Comparison of ENCODE assay signal across 8 cellular contexts in the genomic region with DNA sequence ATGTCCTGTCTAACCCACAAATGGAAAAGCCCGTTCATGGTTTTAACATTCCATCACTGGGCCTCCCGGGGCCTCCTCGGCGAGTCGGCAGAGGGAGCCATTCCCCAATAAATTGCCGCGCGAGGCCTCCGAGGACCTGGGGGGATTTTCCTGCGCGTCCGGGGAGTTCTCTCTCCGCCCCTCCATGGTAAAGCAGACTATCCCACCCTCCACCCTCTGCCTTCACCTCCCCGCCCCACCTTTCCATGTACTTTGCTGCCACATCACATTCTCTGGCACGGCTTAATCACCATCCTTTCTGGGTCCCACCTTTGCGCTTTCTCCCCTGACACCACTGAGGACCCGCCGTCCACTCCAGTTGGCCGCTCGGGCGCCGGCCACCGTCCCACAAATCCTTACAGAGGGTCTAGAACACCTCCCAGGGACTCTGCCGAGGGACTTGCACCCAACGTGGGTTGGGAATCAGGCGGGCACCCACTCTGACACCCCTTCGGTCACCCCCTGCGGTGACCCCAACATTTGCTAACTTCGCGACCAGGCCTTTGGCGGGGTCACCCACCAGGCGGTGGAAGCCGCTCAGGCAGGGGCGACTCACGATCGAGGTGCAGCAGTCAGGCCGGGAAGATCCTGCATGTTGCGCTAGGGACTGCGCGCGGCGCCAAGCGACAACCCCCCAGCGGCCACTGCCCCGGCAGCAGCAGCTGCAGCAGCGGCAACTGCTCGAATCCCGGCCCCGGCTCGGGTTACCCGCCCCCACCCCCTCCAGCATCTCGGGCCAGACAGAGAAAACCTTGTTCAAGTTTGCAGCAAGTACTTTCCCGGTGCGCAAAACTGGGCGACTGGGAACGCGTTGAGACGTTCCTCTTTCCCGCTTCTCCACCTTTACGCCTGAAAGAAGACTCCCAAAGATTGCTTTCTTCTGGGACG. TPM values are rescaled to one million over a fixed set of nuclear protein-coding genes. Genes with fewer than 3 reads are reported as not detected.
DNase-seq lines count a peak whose midpoint lies in the region; ATAC-seq, FAIRE-seq and TF ChIP-seq lines count a peak whose summit lies in the region.

TSS of gene MEGF10 (plus strand) at position 778 of the 927 bp plus-strand sequence. CDS start 40,513 bp downstream, outside the sequence.

- peak within 1 kb of the TSS; percentile 76; the same call in 1 of the 2 replicates for H2BK15ac ChIP-seq in H1 (ENCODE audit: low read length)

- H3K14ac ChIP-seq in H1 (ENCODE audit: insufficient read length): no peak within 1 kb of the TSS

- H3K23me2 ChIP-seq in H1 (ENCODE audit: low read depth, low read length): peaks cover 13% of the 10 kb centered on the region

- CTCF ChIA-PET in H1 (lab: Charles Lee; ENCODE audit: partially characterized antibody): interaction anchor here (0.6 to 2.0 kb wide), 9 partner anchors 13 to 200 kb away, joined by 3 to 8 read pairs (median 3); no protein-coding TSS in a partner anchor

- peaks cover 0 to 10% (median 0%) of the 10 kb centered on the region in 4 donors for H3K4me1 ChIP-seq in Peyer's patch
- peaks cover 1 to 21% (median 11%) of the 10 kb centered on the region in 4 experiments; a peak in 5 of 7 replicates for H3K4me1 ChIP-seq in H1 (replicated peaks in 1 of 4; ENCODE audit: control insufficient read depth in 3 of 4, insufficient read depth in 4 of 4, low read length in 3 of 4)
- peaks cover 0 to 14% (median 11%) of the 10 kb centered on the region in 4 donors for H3K4me1 ChIP-seq in transverse colon

- H4K91ac ChIP-seq in H1 (replicated peaks; ENCODE audit: insufficient read length, low read length): peak within 1 kb of the TSS; percentile 83

- H3K27me3 ChIP-seq in Peyer's patch (no peaks in the 10 kb centered on the region), H1 (replicated peaks in 1 of 4; ENCODE audit: control insufficient read depth in 3 of 4, extremely low read depth in 1 of 4, insufficient read depth in 3 of 4, low read length in 3 of 4) (no peaks in the 10 kb centered on the region), transverse colon (peaks cover 33% of the 10 kb centered on the region)

- no peak for TF ChIP-seq POLR2A in Peyer's patch (IDR thresholded peaks at IDR 0.05)
- peak in 1 of 2 experiments; percentile 64; a peak in 1 of 3 replicates for TF ChIP-seq POLR2A in H1 (IDR thresholded peaks at IDR 0.05; ENCODE audit: control extremely low read depth in 1 of 2, low read depth in 2 of 2, low read length in 2 of 2)
- no peak for TF ChIP-seq POLR2A in transverse colon (IDR thresholded peaks at IDR 0.05)

- intact Hi-C loops in transverse colon (cut with DNase I; ENCODE audit: low total_unique reads): no loop called here

- peak within 1 kb of the TSS; percentile 29; the same call in 1 of the 2 replicates for H2BK5ac ChIP-seq in H1 (ENCODE audit: low read depth, low read length)

- no peak for ATAC-seq in memory B cell (ENCODE audit: low read depth)

- no peak within 1 kb of the TSS for H3K4ac ChIP-seq in H1 (replicated peaks; ENCODE audit: insufficient read length, low read depth, low read length)

- peak; percentile 75 for TF ChIP-seq CTCF in GM20000 (IDR thresholded peaks at IDR 0.05; ENCODE audit: extremely low read depth, missing control alignments)
- peak in 4 of 6 experiments; percentile 31 to 59 (median 52) for TF ChIP-seq CTCF in Peyer's patch (IDR thresholded peaks at IDR 0.05)
- peak; percentile 70 to 76 (median 70) for TF ChIP-seq CTCF in H1 (IDR thresholded peaks at IDR 0.05; ENCODE audit: control extremely low read depth in 1 of 3, insufficient read depth in 1 of 3, low read depth in 1 of 3, low read length in 3 of 3)
- peak; percentile 43 to 59 (median 51) for TF ChIP-seq CTCF in transverse colon (IDR thresholded peaks at IDR 0.05)

- H3K4me3 ChIP-seq in Peyer's patch: peak within 1 kb of the TSS in 2 of 4 donors; percentile 36 to 40
- H3K4me3 ChIP-seq in H1 (ENCODE audit: extremely low read depth in 1 of 4, insufficient read depth in 2 of 4, low read depth in 3 of 4, low read length in 4 of 4): peak within 1 kb of the TSS; percentile 61 to 95 (median 92)
- H3K4me3 ChIP-seq in transverse colon: peak within 1 kb of the TSS in 3 of 4 donors; percentile 14 to 47 (median 21)

- TF ChIP-seq EP300 in H1 (IDR thresholded peaks at IDR 0.05; ENCODE audit: borderline replicate concordance in 1 of 2, low read depth in 2 of 2, low read length in 2 of 2): no peak; a peak in 1 of 3 replicates
- no peak for TF ChIP-seq EP300 in transverse colon (IDR thresholded peaks at IDR 0.05; ENCODE audit: low read depth)

- H3K27ac ChIP-seq in Peyer's patch: no peak within 1 kb of the TSS
- no peak within 1 kb of the TSS; the same call in 1 of the 2 replicates for H3K27ac ChIP-seq in H1 (ENCODE audit: low read depth, low read length)
- no peak within 1 kb of the TSS for H3K27ac ChIP-seq in transverse colon

- H3K9me3 Mint-ChIP-seq in memory B cell: peaks cover 3% of the 10 kb centered on the region

- POLR2A ChIA-PET in H1 (lab: Charles Lee; ENCODE audit: partially characterized antibody): interaction anchor here (1.5 kb wide), 1 partner anchor 513 kb away, joined by 4 read pairs; no protein-coding TSS in a partner anchor

- no peak within 1 kb of the TSS for H2BK12ac ChIP-seq in H1 (ENCODE audit: low read depth, low read length)

- peak within 1 kb of the TSS; percentile 17 for H3K56ac ChIP-seq in H1 (replicated peaks; ENCODE audit: insufficient read length, low read depth, low read length)

- peak within 1 kb of the TSS; percentile 61 for H2BK120ac ChIP-seq in H1 (replicated peaks; ENCODE audit: low read depth, low read length)

- peak within 1 kb of the TSS; percentile 22 for H3K4me3 Mint-ChIP-seq in memory B cell

- peak within 1 kb of the TSS; percentile 91 for H4K8ac ChIP-seq in H1 (ENCODE audit: extremely low read depth, insufficient read depth, low read length)

- FAIRE-seq in H1 (lab: Jason Lieb, UNC): peak; percentile 24

- no peaks in the 10 kb centered on the region for H3K79me1 ChIP-seq in H1 (ENCODE audit: low read depth, low read length)

- peak within 1 kb of the TSS; percentile 79 for H3K18ac ChIP-seq in H1 (ENCODE audit: extremely low read depth, low read length)

- H3K27ac Mint-ChIP-seq in memory B cell: no peak within 1 kb of the TSS

- H3K79me2 ChIP-seq in H1 (ENCODE audit: control insufficient read depth in 1 of 2, insufficient read depth in 2 of 2, low read length in 2 of 2): peaks cover 0 to 43% of the 10 kb centered on the region in 2 experiments; a peak in 3 of 4 replicates

- peaks cover 29% of the 10 kb centered on the region for H3K27me3 Mint-ChIP-seq in memory B cell

- H3K36me3 Mint-ChIP-seq in memory B cell: no peaks in the 10 kb centered on the region

- H2AK5ac ChIP-seq in H1 (ENCODE audit: low read depth, low read length): no peak within 1 kb of the TSS

- H3K9me3 ChIP-seq in Peyer's patch (no peaks in the 10 kb centered on the region), H1 (ENCODE audit: insufficient read depth in 2 of 2, low read depth in 1 of 2, low read length in 1 of 2) (peaks cover 0 to 6% of the 10 kb centered on the region in 2 experiments; a peak in 1 of 4 replicates), transverse colon (no peaks in the 10 kb centered on the region)

- H3K4me2 ChIP-seq in H1 (ENCODE audit: insufficient read depth in 1 of 2, low read depth in 2 of 2, low read length in 2 of 2): peak within 1 kb of the TSS; percentile 85 to 86

- no peak within 1 kb of the TSS for H2BK20ac ChIP-seq in H1 (ENCODE audit: low read length)

- H3K36me3 ChIP-seq in Peyer's patch: no peaks in the 10 kb centered on the region
- no peaks in the 10 kb centered on the region for H3K36me3 ChIP-seq in H1 (ENCODE audit: control insufficient read depth in 2 of 4, insufficient read depth in 4 of 4, low read length in 3 of 4)
- no peaks in the 10 kb centered on the region for H3K36me3 ChIP-seq in transverse colon

- peaks cover 7% of the 10 kb centered on the region for H3K4me1 Mint-ChIP-seq in memory B cell

- WGBS in H1 (ENCODE audit: extremely low coverage in 1 of 2, insufficient coverage in 1 of 2, insufficient read length in 1 of 2, insufficient replicate concordance in 2 of 2, low coverage in 1 of 2, low lambda C conversion rate in 2 of 2, missing lambda C conversion rate in 1 of 2), 2 experiments: 4% methylated on average over 35 of the region's 61 CpGs; no CpG with 5 or more reads in 1 of the 2 experiments
- WGBS in transverse colon (ENCODE audit: low coverage in 1 of 2), 2 donors: 0 to 8% methylated on average over 11 to 55 of the region's 61 CpGs

- peak within 1 kb of the TSS; percentile 98 for H2AFZ ChIP-seq in H1 (ENCODE audit: low read length)

- peak; percentile 87 to 90 for TF ChIP-seq RAD21 in H1 (IDR thresholded peaks at IDR 0.05 in 1 of 2, conservative IDR thresholded peaks at IDR 0.05 in 1 of 2; ENCODE audit: low read depth in 2 of 2, low read length in 2 of 2)

- in situ Hi-C loops in transverse colon (cut with MboI; ENCODE audit: low pct_ligation_motif_present in 1 of 4, low pct_unique_long_range_greater_than_20kb in 1 of 4, low sequenced_read_pairs in 3 of 4): loop anchor here in 1 of 4 donors (10.0 kb wide), 1 partner anchor 195 kb away; no protein-coding TSS in a partner anchor

- no peak within 1 kb of the TSS for H3K23ac ChIP-seq in H1 (ENCODE audit: insufficient read length)

- no peaks in the 10 kb centered on the region for H4K20me1 ChIP-seq in H1 (replicated peaks in 1 of 2; ENCODE audit: control insufficient read depth in 1 of 2, insufficient read depth in 2 of 2, low read length in 2 of 2)

- peak within 1 kb of the TSS; percentile 65 for H4K5ac ChIP-seq in H1 (ENCODE audit: insufficient read length, low read depth, low read length)

- peak within 1 kb of the TSS; percentile 52 to 80 (median 72) for H3K9ac ChIP-seq in H1 (replicated peaks in 1 of 4; ENCODE audit: extremely low read depth in 1 of 4, low read depth in 3 of 4, low read length in 3 of 4)

- DNase-seq in CD1c-positive myeloid dendritic cell (ENCODE audit: extremely low spot score) (peak; percentile 8), GM20000 (ENCODE audit: low spot score) (peak; percentile 70), Peyer's patch (peak in 2 of 3 donors; percentile 53 to 57), H1 (ENCODE audit: low read depth in 1 of 2, low spot score in 2 of 2) (peak in 1 of 2 experiments; percentile 84), memory B cell (ENCODE audit: low spot score in 2 of 2) (no peak), transverse colon (peak; percentile 42), NCI-H2196 treated with DMSO at 0.1 percent for 48 hours (lab: John Stamatoyannopoulos, UW; ENCODE audit: unreplicated experiment) (no peak)
- DNase-seq in effector CD4-positive, alpha-beta T cell: no peak

RNA-seq across cellular contexts. Expression of gene MEGF10, which starts in this region (rescaled TPM):
- 1 to 10 TPM in 1 of 4 donors, under 1 TPM in 2, not detected in 1; 0.13 to 2.5 (median 0.19) TPM for total RNA-seq in Peyer's patch
- total RNA-seq in H1 (2021; fragmentation: NEBNext Ultra II Directional; extraction: Animal tissue kit (Norgen Biotek cat#: 25700)): 38.2 and 43.2 TPM in 2 replicates
- polyA plus RNA-seq in H1 (2011; rRNA removed): 27.8 and 53.1 TPM in 2 replicates
- polyA plus RNA-seq in H1 (2011; cell fraction: cytosol; rRNA removed): 24.7 TPM
- polyA plus RNA-seq in H1 (2011; cell fraction: nucleus; rRNA removed): 124 TPM
- polyA plus RNA-seq in H1 (2012, experiment 1 of 2): 20.0 to 43.4 TPM (median 30.2 TPM) in 4 replicates
- polyA plus RNA-seq in H1 (2012, experiment 2 of 2): 5.1 TPM
- polyA plus RNA-seq in H1 (2013, experiment 1 of 2): 34.1 TPM
- 32.7 TPM for polyA plus RNA-seq in H1 (2013, experiment 2 of 2)
- 279 and 422 TPM in 2 replicates for polyA minus RNA-seq in H1 (2011; rRNA and poly(A)+ RNA removed)
- 46.1 TPM for polyA minus RNA-seq in H1 (2011; cell fraction: cytosol; rRNA and poly(A)+ RNA removed)
- 141 TPM for polyA minus RNA-seq in H1 (2011; cell fraction: nucleus; rRNA and poly(A)+ RNA removed)
- 1 to 10 TPM in 2 of 4 donors, under 1 TPM in 1, not detected in 1; 0.68 to 3.0 (median 2.9) TPM for total RNA-seq in transverse colon

Comparison
In these comparisons a context has a peak if more than half of its experiments do, and no peak if none do; other contexts are left out.
1. DNase-seq: peak in CD1c-positive myeloid dendritic cell (single experiment), GM20000 (single experiment), Peyer's patch (2 of 3) and transverse colon (single experiment); none in memory B cell (0 of 2), effector CD4-positive, alpha-beta T cell (single experiment) and NCI-H2196 treated with DMSO at 0.1 percent for 48 hours (single experiment).
2. Peak in every context shown above with its lines, with median percentiles within 50 percentile points of each other: CTCF ChIP-seq.